ENCODE assay signal across 8 cellular contexts in genomic region chrX:46796574-46797191, GRCh38.
DNase-seq lines count a peak whose midpoint lies in the region; ATAC-seq and TF ChIP-seq lines count a peak whose summit lies in the region.

No MANE protein-coding gene starts in this region.

- DNase-seq in EH (ENCODE audit: low read depth) (peak; percentile 71), HL-60 (ENCODE audit: low read depth in 1 of 2, low spot score in 1 of 2) (peak; percentile 35 to 65), activated T-cell treated with anti-CD3 and anti-CD28 coated beads for 1 hour (ENCODE audit: low read depth) (peak; percentile 55), erythroblast (lab: John Stamatoyannopoulos, UW) (peak; percentile 40 to 61)
- DNase-seq in stimulated activated naive CD8-positive, alpha-beta T cell treated with anti-CD3 and anti-CD28 coated beads, Interleukin-15, Interleukin-2, amounts not matched to agents 100 U/mL and 50 U/mL, for 24 hours = peak; percentile 71

- 0 out of 2 replicates have a peak, but pooled peaks cover 2% of the 10 kb centered on the region for H4K20me1 ChIP-seq in OCI-LY3 (ENCODE audit: insufficient read depth, low read length)

- no peak overlapping the region for H3K27ac ChIP-seq in HL-60 (replicated peaks)
- H3K27ac ChIP-seq in OCI-LY3 (ENCODE audit: low read length) = no peak overlapping the region

- H3K4me1 Mint-ChIP-seq in nephron = peaks cover 5% of the 10 kb centered on the region

- no peak overlapping the region for H3K4me3 Mint-ChIP-seq in nephron

- TF ChIP-seq CTCF in HL-60 (IDR thresholded peaks at IDR 0.05; ENCODE audit: insufficient read depth, low read length) = peak; percentile 57
- TF ChIP-seq CTCF in OCI-LY3 (IDR thresholded peaks at IDR 0.05; ENCODE audit: low read depth, low read length) = peak; percentile 79
- TF ChIP-seq CTCF in nephron (IDR thresholded peaks at IDR 0.05; ENCODE audit: unreplicated experiment in 3 of 3) = peak; percentile 61 to 68 (median 63)

- no peaks in the 10 kb centered on the region for H3K36me3 Mint-ChIP-seq in nephron (ENCODE audit: low read depth)

- H3K27ac Mint-ChIP-seq in nephron = no peak overlapping the region

- H3K9me3 ChIP-seq in OCI-LY3 (ENCODE audit: insufficient read depth, low read length) = no peaks in the 10 kb centered on the region

- H2AFZ ChIP-seq in OCI-LY3 (ENCODE audit: low read depth, low read length) = no peak overlapping the region

- no peak for TF ChIP-seq POLR2A in erythroblast (IDR thresholded peaks at IDR 0.05; ENCODE audit: low read length)

- no peaks in the 10 kb centered on the region for H3K36me3 ChIP-seq in OCI-LY3 (replicated peaks; ENCODE audit: low read depth, low read length)

- H3K9me3 Mint-ChIP-seq in nephron = peaks cover 13% of the 10 kb centered on the region

- H3K27me3 ChIP-seq in HL-60 (ENCODE audit: insufficient read depth, poor library complexity, severe bottlenecking) = no peaks in the 10 kb centered on the region
- H3K27me3 ChIP-seq in OCI-LY3 (ENCODE audit: low read depth, low read length) = peaks cover 5% of the 10 kb centered on the region

- no peak for ATAC-seq in stimulated activated naive CD8-positive, alpha-beta T cell treated with anti-CD3 and anti-CD28 coated beads, Interleukin-15, Interleukin-2, amounts not matched to agents 100 U/mL and 50 U/mL, for 24 hours
- no peak for ATAC-seq in HG03280 (IDR thresholded peaks at IDR 0.05; ENCODE audit: unreplicated experiment)

- H3K79me2 ChIP-seq in OCI-LY3 (ENCODE audit: low read length) = no peaks in the 10 kb centered on the region

- no peak overlapping the region for H3K4me2 ChIP-seq in OCI-LY3 (ENCODE audit: low read length)

- H3K9ac ChIP-seq in OCI-LY3 (ENCODE audit: low read length) = no peak overlapping the region

- no peak overlapping the region for H3K4me3 ChIP-seq in HL-60 (replicated peaks; ENCODE audit: insufficient read depth, low read length)
- H3K4me3 ChIP-seq in OCI-LY3 (ENCODE audit: low read length) = no peak overlapping the region

- peaks cover 21% of the 10 kb centered on the region for H3K4me1 ChIP-seq in OCI-LY3 (ENCODE audit: low read length)

- no peaks in the 10 kb centered on the region for H3K27me3 Mint-ChIP-seq in nephron (ENCODE audit: low read depth)
